8 cellular contexts compared by ENCODE assay signal in the genomic region with DNA sequence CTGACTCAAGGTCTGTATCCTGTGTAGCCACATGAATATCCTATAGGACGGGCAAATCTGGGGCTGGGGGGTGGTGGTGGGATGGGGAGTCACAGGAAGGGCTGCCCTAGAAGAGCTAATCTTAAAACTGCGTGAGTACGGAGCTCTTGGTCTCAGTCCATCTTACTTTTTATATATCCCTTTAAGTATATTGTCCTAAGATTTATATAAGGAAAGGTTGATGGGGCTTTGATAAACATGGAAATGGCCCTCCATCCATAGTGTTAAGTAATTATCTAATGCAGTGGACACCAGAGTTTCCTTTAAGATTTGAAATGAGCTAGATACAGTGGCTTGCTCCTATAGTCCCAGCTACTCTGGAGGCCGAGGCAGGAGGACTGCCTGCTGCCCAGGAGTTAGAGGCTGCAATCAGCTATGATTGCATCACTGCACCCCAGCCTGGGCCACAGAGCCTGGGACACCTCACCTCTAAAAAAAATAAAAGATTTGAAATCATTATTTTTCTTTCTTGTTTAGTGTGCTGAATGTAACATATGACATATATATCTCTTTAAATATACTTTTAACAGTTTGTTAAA.
"Had no signal": no experiment of that assay in that cellular context is flagged by ENCODE, and none has a peak within 500 bp of the region (broad histone marks: within the 10 kb centered on the region; RNA-seq: fewer than 3 reads in every experiment).

No MANE protein-coding gene starts in this region.

- H3K27ac ChIP-seq: GM23248 had no signal

- H3K27ac Mint-ChIP-seq: HFFc6 had no signal

- H3K4me3 ChIP-seq: GM23248, HAP-1 had no signal

- H3K9ac ChIP-seq: GM23248 had no signal

- DNase-seq: GM23248, GOT3, H7, HFFc6, KG1 had no signal

- H3K9me3 Mint-ChIP-seq: HFFc6 had no signal

- H2AFZ ChIP-seq: GM23248 had no signal

- H3K4me3 Mint-ChIP-seq: HFFc6 had no signal

- FAIRE-seq: HTR-8/SVneo had no signal

- ATAC-seq: HCT116 had no signal

- H3K4me1 ChIP-seq: HAP-1 had no signal

- H3K9me3 ChIP-seq: HAP-1 had no signal
